In the genomic region with DNA sequence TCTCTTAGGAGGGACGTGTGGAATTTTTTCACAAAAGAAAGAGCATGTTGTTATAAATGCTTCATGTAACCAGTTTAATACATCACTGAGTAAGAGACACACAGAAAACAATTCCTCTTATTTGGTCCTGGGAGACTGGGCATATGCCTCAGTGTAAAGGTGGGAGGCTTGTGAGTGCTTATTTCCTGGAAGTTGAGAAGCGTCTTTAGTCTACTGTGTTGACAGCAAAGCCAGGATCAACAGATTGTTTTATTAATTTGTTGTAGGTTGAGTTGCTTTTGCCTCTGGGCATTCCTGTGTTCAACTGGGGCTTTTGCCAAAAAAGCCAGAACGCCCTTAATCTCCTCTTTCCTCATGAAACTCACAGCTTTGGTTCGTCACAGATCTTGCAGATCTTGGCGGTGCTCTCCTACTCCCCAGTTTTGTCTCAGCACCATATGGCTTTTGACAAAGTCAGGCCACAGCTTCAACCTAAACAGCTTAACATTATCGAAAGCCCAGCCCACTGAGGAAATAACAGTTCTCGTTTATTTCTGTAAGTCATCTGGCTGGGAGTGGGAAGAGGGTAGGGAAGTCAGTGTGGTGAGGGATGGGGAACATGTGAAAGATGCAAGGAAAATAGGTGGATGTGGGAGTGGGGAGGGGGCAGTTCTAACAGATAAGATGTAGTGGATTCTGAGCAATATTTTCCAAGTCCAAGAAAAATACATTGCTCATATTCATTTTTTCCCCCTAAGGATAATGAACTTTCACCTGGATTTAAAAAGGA, we compare ENCODE assay signal across 13 cellular contexts.
DNase-seq lines count a peak whose midpoint lies in the region; ATAC-seq and TF ChIP-seq lines count a peak whose summit lies in the region.
"Had no signal": no experiment of that assay in that cellular context is flagged by ENCODE, and none has a peak within 500 bp of the region (broad histone marks: within the 10 kb centered on the region; RNA-seq: fewer than 3 reads in every experiment).

No MANE protein-coding gene starts in this region.

- H3K4me1 ChIP-seq in GM23338 (ENCODE audit: insufficient read depth) (no peaks in the 10 kb centered on the region), heart right ventricle (no peaks in the 10 kb centered on the region), sigmoid colon (no peaks in the 10 kb centered on the region), PC-9 (replicated peaks; ENCODE audit: insufficient read depth) (no peaks in the 10 kb centered on the region)

- H3K79me2 ChIP-seq in GM23338 (replicated peaks; ENCODE audit: insufficient read depth) = no peaks in the 10 kb centered on the region
- no peaks in the 10 kb centered on the region for H3K79me2 ChIP-seq in PC-9 (ENCODE audit: low read depth)

- H3K4me2 ChIP-seq in GM23338 (no peak overlapping the region), PC-9 (no peak overlapping the region)

- no peaks in the 10 kb centered on the region for H4K20me1 ChIP-seq in GM23338 (replicated peaks; ENCODE audit: insufficient read depth)
- no peaks in the 10 kb centered on the region for H4K20me1 ChIP-seq in PC-9 (ENCODE audit: insufficient read depth)

- DNase-seq in GM23338 (ENCODE audit: low spot score) (no peak), amniotic epithelial cell (ENCODE audit: low read depth) (peak; percentile 79), heart right ventricle (peak in 1 of 2 donors; percentile 20), sigmoid colon (no peak), PC-9 (no peak), NCI-H1417 treated with DMSO at 0.1 percent for 48 hours (lab: John Stamatoyannopoulos, UW) (no peak), DMS114 treated with DMSO at 0.1 percent for 48 hours (lab: John Stamatoyannopoulos, UW; ENCODE audit: unreplicated experiment) (no peak), iPS-NIHi7 (ENCODE audit: extremely low spot score) (no peak)
- DNase-seq: DMS153; NCI-H774; stimulated activated CD8-positive, alpha-beta memory T cell treated with anti-CD3 and anti-CD28 coated beads, Interleukin-4, amount 100 ng/mL, for 48 hours had no signal

- no peak for TF ChIP-seq POLR2A in sigmoid colon (IDR thresholded peaks at IDR 0.05)

- no peak overlapping the region for H3K4me3 ChIP-seq in GM23338
- no peak overlapping the region for H3K4me3 ChIP-seq in heart right ventricle
- H3K4me3 ChIP-seq in sigmoid colon = no peak overlapping the region
- no peak overlapping the region for H3K4me3 ChIP-seq in PC-9
- H3K4me3 ChIP-seq: cardiac muscle cell had no signal

- BruUV-seq in PC-9 (replicated peaks; lab: Mats Ljungman, UMichigan) = no TSS peak

- H3K27ac ChIP-seq in GM23338 (ENCODE audit: low read depth) (no peak overlapping the region), heart right ventricle (peak overlapping the region in 7 of 10 donors; percentile 4 to 56 (median 16)), sigmoid colon (peak overlapping the region in 3 of 4 donors; percentile 8 to 38 (median 12)), PC-9 (no peak overlapping the region)
- H3K27ac ChIP-seq: cardiac muscle cell had no signal

- H2AFZ ChIP-seq in GM23338 (peak overlapping the region; percentile 60; the same call in 1 of the 2 replicates), PC-9 (no peak overlapping the region)

- ATAC-seq in GM23338 (no peak), heart right ventricle (peak in 6 of 8 donors; percentile 38 to 67 (median 49))

- 0 out of 3 replicates have a peak, but pooled peaks cover 3% of the 10 kb centered on the region for H3K4me1 Mint-ChIP-seq in GM23338

- intact Hi-C loops in heart right ventricle (cut with DNase I) = no loop called here
- intact Hi-C loops in sigmoid colon (cut with DNase I) = no loop called here
- intact Hi-C loops in PC-9 (cut with micrococcal nuclease; ENCODE audit: unreplicated experiment) = no loop called here

- H3K36me3 Mint-ChIP-seq in GM23338 (ENCODE audit: low read depth) = no peaks in the 10 kb centered on the region

- CTCF ChIA-PET in PC-9 (lab: Charles Lee) = interaction anchor here (0.6 kb wide), 1 partner anchor 314 kb away, joined by 7 read pairs; no protein-coding TSS in a partner anchor

- H3K27ac Mint-ChIP-seq in GM23338 = no peak overlapping the region
- H3K27ac Mint-ChIP-seq: T-helper 1 cell treated with Interleukin-12 subunit alpha and Interleukin-12 subunit beta and Interleukin-4 antibody, amounts not matched to agents 30 μg/mL and 1 μg/mL, for 36 hours had no signal

- POLR2A ChIA-PET in PC-9 (lab: Charles Lee; ENCODE audit: unreplicated experiment) = no interaction called here

- 56 to 57% methylated on average over 7 of the region's 7 CpGs for WGBS in heart right ventricle, 2 donors
- WGBS in sigmoid colon, 2 donors = 75 to 78% methylated on average over 7 of the region's 7 CpGs

- H3F3A ChIP-seq in GM23338 (replicated peaks; ENCODE audit: low read depth) = no peaks in the 10 kb centered on the region
- H3F3A ChIP-seq in PC-9 (ENCODE audit: insufficient read depth, low read depth) = no peaks in the 10 kb centered on the region

- H3K9me2 ChIP-seq in GM23338 (ENCODE audit: insufficient read depth) (no peaks in the 10 kb centered on the region), PC-9 (ENCODE audit: insufficient read depth) (no peaks in the 10 kb centered on the region)

- no peaks in the 10 kb centered on the region for H3K9me3 Mint-ChIP-seq in GM23338
- H3K9me3 Mint-ChIP-seq: T-helper 1 cell treated with Interleukin-12 subunit alpha and Interleukin-12 subunit beta and Interleukin-4 antibody, amounts not matched to agents 30 μg/mL and 1 μg/mL, for 36 hours had no signal

- no peak for TF ChIP-seq CTCF in GM23338 (conservative IDR thresholded peaks at IDR 0.05; ENCODE audit: low read depth in 2 of 2)
- no peak for TF ChIP-seq CTCF in heart right ventricle (IDR thresholded peaks at IDR 0.05)
- no peak for TF ChIP-seq CTCF in sigmoid colon (IDR thresholded peaks at IDR 0.05)
- no peak for TF ChIP-seq CTCF in PC-9 (conservative IDR thresholded peaks at IDR 0.05)

- H3K36me3 ChIP-seq in GM23338 (ENCODE audit: insufficient read depth) (no peaks in the 10 kb centered on the region), heart right ventricle (no peaks in the 10 kb centered on the region), sigmoid colon (no peaks in the 10 kb centered on the region), PC-9 (ENCODE audit: low read depth) (no peaks in the 10 kb centered on the region)
- H3K36me3 ChIP-seq: cardiac muscle cell had no signal

- no peak for TF ChIP-seq EP300 in sigmoid colon (IDR thresholded peaks at IDR 0.05)

- H3K27me3 ChIP-seq in GM23338 (ENCODE audit: insufficient read depth) (no peaks in the 10 kb centered on the region), heart right ventricle (no peaks in the 10 kb centered on the region), sigmoid colon (no peaks in the 10 kb centered on the region), PC-9 (ENCODE audit: insufficient read depth, low read depth) (no peaks in the 10 kb centered on the region)
- H3K27me3 ChIP-seq: cardiac muscle cell had no signal

- H3K4me3 Mint-ChIP-seq in GM23338 = no peak overlapping the region
- H3K4me3 Mint-ChIP-seq: T-helper 1 cell treated with Interleukin-12 subunit alpha and Interleukin-12 subunit beta and Interleukin-4 antibody, amounts not matched to agents 30 μg/mL and 1 μg/mL, for 36 hours had no signal

- peaks cover 0 to 4% (median 0%) of the 10 kb centered on the region in 11 donors for H3K9me3 ChIP-seq in heart right ventricle
- no peaks in the 10 kb centered on the region for H3K9me3 ChIP-seq in sigmoid colon
- no peaks in the 10 kb centered on the region for H3K9me3 ChIP-seq in PC-9 (ENCODE audit: insufficient read depth, low read depth)

- H3K27me3 Mint-ChIP-seq in GM23338 (ENCODE audit: insufficient read depth, low read depth, poor library complexity) = peaks cover 2% of the 10 kb centered on the region

TF ChIP-seq in GM23338, 12 proteins besides CTCF, POLR2A, EP300 and RAD21:
- TF ChIP-seq, protein P1, sequence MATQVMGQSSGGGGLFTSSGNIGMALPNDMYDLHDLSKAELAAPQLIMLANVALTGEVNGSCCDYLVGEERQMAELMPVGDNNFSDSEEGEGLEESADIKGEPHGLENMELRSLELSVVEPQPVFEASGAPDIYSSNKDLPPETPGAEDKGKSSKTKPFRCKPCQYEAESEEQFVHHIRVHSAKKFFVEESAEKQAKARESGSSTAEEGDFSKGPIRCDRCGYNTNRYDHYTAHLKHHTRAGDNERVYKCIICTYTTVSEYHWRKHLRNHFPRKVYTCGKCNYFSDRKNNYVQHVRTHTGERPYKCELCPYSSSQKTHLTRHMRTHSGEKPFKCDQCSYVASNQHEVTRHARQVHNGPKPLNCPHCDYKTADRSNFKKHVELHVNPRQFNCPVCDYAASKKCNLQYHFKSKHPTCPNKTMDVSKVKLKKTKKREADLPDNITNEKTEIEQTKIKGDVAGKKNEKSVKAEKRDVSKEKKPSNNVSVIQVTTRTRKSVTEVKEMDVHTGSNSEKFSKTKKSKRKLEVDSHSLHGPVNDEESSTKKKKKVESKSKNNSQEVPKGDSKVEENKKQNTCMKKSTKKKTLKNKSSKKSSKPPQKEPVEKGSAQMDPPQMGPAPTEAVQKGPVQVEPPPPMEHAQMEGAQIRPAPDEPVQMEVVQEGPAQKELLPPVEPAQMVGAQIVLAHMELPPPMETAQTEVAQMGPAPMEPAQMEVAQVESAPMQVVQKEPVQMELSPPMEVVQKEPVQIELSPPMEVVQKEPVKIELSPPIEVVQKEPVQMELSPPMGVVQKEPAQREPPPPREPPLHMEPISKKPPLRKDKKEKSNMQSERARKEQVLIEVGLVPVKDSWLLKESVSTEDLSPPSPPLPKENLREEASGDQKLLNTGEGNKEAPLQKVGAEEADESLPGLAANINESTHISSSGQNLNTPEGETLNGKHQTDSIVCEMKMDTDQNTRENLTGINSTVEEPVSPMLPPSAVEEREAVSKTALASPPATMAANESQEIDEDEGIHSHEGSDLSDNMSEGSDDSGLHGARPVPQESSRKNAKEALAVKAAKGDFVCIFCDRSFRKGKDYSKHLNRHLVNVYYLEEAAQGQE (IDR thresholded peaks at IDR 0.05; ENCODE audit: unreplicated experiment) = no peak
- no peak for TF ChIP-seq NANOG (IDR thresholded peaks at IDR 0.05; ENCODE audit: borderline replicate concordance)
TF ChIP-seq in GM23338: peak in this region for 0.

Comparison
In these comparisons a context has a peak if more than half of its experiments do, and no peak if none do; other contexts are left out.
1. H3K27ac ChIP-seq: peak in heart right ventricle (7 of 10) and sigmoid colon (3 of 4); none in GM23338 (single experiment) and PC-9 (single experiment).